Comparison of ENCODE assay signal across 9 cellular contexts in the genomic region with DNA sequence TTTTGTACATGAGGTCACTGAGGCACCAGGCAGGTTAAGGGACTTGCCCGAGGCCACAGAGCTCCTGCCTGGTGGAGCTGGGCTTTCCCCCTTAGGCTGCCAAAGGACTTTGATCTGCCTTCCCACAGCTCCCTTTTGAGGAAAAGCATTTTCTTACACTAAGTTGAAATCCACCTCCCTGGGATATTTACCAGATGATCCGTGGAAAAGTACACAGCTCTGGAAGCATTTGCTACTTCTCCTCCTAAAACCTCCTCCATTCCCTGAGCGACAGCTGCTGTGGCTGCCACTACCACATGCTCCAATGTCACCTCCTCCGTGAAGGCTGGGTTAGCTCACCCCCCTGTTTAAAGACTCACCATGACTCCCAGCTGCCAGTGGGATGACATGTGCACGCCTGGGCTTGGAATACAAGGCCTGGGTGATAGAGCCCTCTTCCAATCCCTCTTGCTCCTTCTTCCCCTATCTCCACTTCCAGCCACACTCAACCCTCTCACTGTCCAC. TPM values are rescaled to one million over a fixed set of nuclear protein-coding genes. Genes with fewer than 3 reads are reported as not detected.
DNase-seq lines count a peak whose midpoint lies in the region; ATAC-seq, FAIRE-seq and TF ChIP-seq lines count a peak whose summit lies in the region.
"Had no signal": no experiment of that assay in that cellular context is flagged by ENCODE, and none has a peak within 500 bp of the region (broad histone marks: within the 10 kb centered on the region; RNA-seq: fewer than 3 reads in every experiment).

No MANE protein-coding gene starts in this region.

- H3K9me3 Mint-ChIP-seq in CD8-positive, alpha-beta memory T cell, result peaks cover 0 to 2% (median 0%) of the 10 kb centered on the region in 5 donors
- no peaks in the 10 kb centered on the region for H3K9me3 Mint-ChIP-seq in activated T-helper 2 cell treated with anti-CD3 and anti-CD28 coated beads, Interferon-gamma antibody, Interleukin-2, Interleukin-4, amounts not matched to agents 10 μg/mL and 5 μg/mL and 100 μg/mL, durations not matched to agents 14 hours and 24 hours and 36 hours

- peak overlapping the region in 5 of 8 donors; percentile 24 to 74 (median 57) for H3K27ac Mint-ChIP-seq in CD8-positive, alpha-beta memory T cell
- no peak overlapping the region for H3K27ac Mint-ChIP-seq in activated T-helper 2 cell treated with anti-CD3 and anti-CD28 coated beads, Interferon-gamma antibody, Interleukin-2, Interleukin-4, amounts not matched to agents 10 μg/mL and 5 μg/mL and 100 μg/mL, durations not matched to agents 14 hours and 24 hours and 36 hours

- no peak for FAIRE-seq in kidney (lab: Jason Lieb, UNC)

- no peak overlapping the region for H3K4me3 ChIP-seq in CD8-positive, alpha-beta memory T cell (ENCODE audit: low read length)
- H3K4me3 ChIP-seq in kidney (ENCODE audit: low read length in 2 of 2), result peak overlapping the region; percentile 11 to 66

- H3K36me3 Mint-ChIP-seq in CD8-positive, alpha-beta memory T cell, result peaks cover 0 to 6% (median 0%) of the 10 kb centered on the region in 3 donors
- peaks cover 2% of the 10 kb centered on the region for H3K36me3 Mint-ChIP-seq in activated T-helper 2 cell treated with anti-CD3 and anti-CD28 coated beads, Interferon-gamma antibody, Interleukin-2, Interleukin-4, amounts not matched to agents 10 μg/mL and 5 μg/mL and 100 μg/mL, durations not matched to agents 14 hours and 24 hours and 36 hours (ENCODE audit: low read depth)

- H3K27ac ChIP-seq in CD8-positive, alpha-beta memory T cell (ENCODE audit: low read depth, low read length), result no peak overlapping the region
- H3K27ac ChIP-seq in kidney (ENCODE audit: low read depth in 2 of 2, low read length in 2 of 2) (peak overlapping the region; percentile 58 to 80), substantia nigra (ENCODE audit: low read depth, low read length, poor library complexity, severe bottlenecking) (peak overlapping the region; percentile 79)
- H3K27ac ChIP-seq: HL-60 had no signal

- ATAC-seq in HG03280 (IDR thresholded peaks at IDR 0.05; ENCODE audit: unreplicated experiment), result no peak

- H3K4me3 Mint-ChIP-seq in CD8-positive, alpha-beta memory T cell, result peak overlapping the region; percentile 13 to 76 (median 56)
- H3K4me3 Mint-ChIP-seq in activated T-helper 2 cell treated with anti-CD3 and anti-CD28 coated beads, Interferon-gamma antibody, Interleukin-2, Interleukin-4, amounts not matched to agents 10 μg/mL and 5 μg/mL and 100 μg/mL, durations not matched to agents 14 hours and 24 hours and 36 hours (ENCODE audit: low read depth), result peak overlapping the region; percentile 72

- H3K27me3 ChIP-seq in CD8-positive, alpha-beta memory T cell (ENCODE audit: insufficient read depth, low read length, poor library complexity, severe bottlenecking), result no peaks in the 10 kb centered on the region

- no peaks in the 10 kb centered on the region for H3K36me3 ChIP-seq in CD8-positive, alpha-beta memory T cell (ENCODE audit: insufficient read depth, low read length)
- no peaks in the 10 kb centered on the region for H3K36me3 ChIP-seq in kidney (ENCODE audit: control insufficient read depth in 1 of 2, insufficient read depth in 2 of 2, low read length in 2 of 2)

- H3K4me1 Mint-ChIP-seq in CD8-positive, alpha-beta memory T cell, result peaks cover 36 to 38% (median 37%) of the 10 kb centered on the region in 3 donors
- peaks cover 33% of the 10 kb centered on the region for H3K4me1 Mint-ChIP-seq in activated T-helper 2 cell treated with anti-CD3 and anti-CD28 coated beads, Interferon-gamma antibody, Interleukin-2, Interleukin-4, amounts not matched to agents 10 μg/mL and 5 μg/mL and 100 μg/mL, durations not matched to agents 14 hours and 24 hours and 36 hours (ENCODE audit: low read depth)

- H3K27me3 Mint-ChIP-seq in CD8-positive, alpha-beta memory T cell, result peaks cover 0 to 1% of the 10 kb centered on the region in 2 donors
- H3K27me3 Mint-ChIP-seq in activated T-helper 2 cell treated with anti-CD3 and anti-CD28 coated beads, Interferon-gamma antibody, Interleukin-2, Interleukin-4, amounts not matched to agents 10 μg/mL and 5 μg/mL and 100 μg/mL, durations not matched to agents 14 hours and 24 hours and 36 hours (ENCODE audit: low read depth), result no peaks in the 10 kb centered on the region

- peak overlapping the region; percentile 19 to 80 for H3K9ac ChIP-seq in kidney (ENCODE audit: low read length in 2 of 2)

- peaks cover 39% of the 10 kb centered on the region for H3K4me1 ChIP-seq in CD8-positive, alpha-beta memory T cell (ENCODE audit: insufficient read depth, low read length)
- peaks cover 23 to 27% of the 10 kb centered on the region in 2 donors for H3K4me1 ChIP-seq in kidney (ENCODE audit: control insufficient read depth in 1 of 2, insufficient read depth in 1 of 2, low read depth in 1 of 2, low read length in 2 of 2)

- H3K9me3 ChIP-seq in CD8-positive, alpha-beta memory T cell (ENCODE audit: low read length), result no peaks in the 10 kb centered on the region
- H3K9me3 ChIP-seq in kidney (ENCODE audit: control insufficient read depth in 1 of 2, low read length in 2 of 2), result no peaks in the 10 kb centered on the region

- no peak for DNase-seq in CD8-positive, alpha-beta memory T cell
- DNase-seq in LoVo (ENCODE audit: low spot score) (peak; percentile 63), kidney (peak; percentile 44), substantia nigra (lab: John Stamatoyannopoulos, UW) (peak in 1 of 49 donors; percentile 18), T-helper 9 cell (no peak), SKM-1 (lab: John Stamatoyannopoulos, UW; ENCODE audit: unreplicated experiment) (no peak)
- DNase-seq in activated T-helper 2 cell treated with anti-CD3 and anti-CD28 coated beads, Interferon-gamma antibody, Interleukin-2, Interleukin-4, amounts not matched to agents 10 μg/mL and 5 μg/mL and 100 μg/mL, durations not matched to agents 14 hours and 24 hours and 36 hours (ENCODE audit: low spot score), result no peak

- intact Hi-C loops in activated T-helper 2 cell treated with anti-CD3 and anti-CD28 coated beads, Interferon-gamma antibody, Interleukin-2, Interleukin-4, amounts not matched to agents 10 μg/mL and 5 μg/mL and 100 μg/mL, durations not matched to agents 14 hours and 24 hours and 36 hours (cut with micrococcal nuclease), result loop anchor here (5.0 to 10.0 kb wide), 2 partner anchors 76 to 144 kb away; no protein-coding TSS in a partner anchor
- intact Hi-C loops in kidney (cut with DNase I), result no loop called here

- POLR2A ChIA-PET in CD8-positive, alpha-beta memory T cell (lab: Charles Lee), result no interaction called here

- CTCF ChIA-PET in CD8-positive, alpha-beta memory T cell (lab: Charles Lee), result no interaction called here

- no peak for TF ChIP-seq CTCF in kidney (IDR thresholded peaks at IDR 0.05; ENCODE audit: borderline replicate concordance, extremely low read depth, insufficient read depth)

RNA-seq across cellular contexts. Expression of a gene that starts 1.2 kb away (rescaled TPM):
- 100 to 1,000 TPM; 174 to 184 TPM for total RNA-seq in CD8-positive, alpha-beta memory T cell
- polyA plus RNA-seq in CD8-positive, alpha-beta memory T cell, result 40.3 TPM
- 141 and 144 TPM in 2 replicates for total RNA-seq in activated T-helper 2 cell treated with anti-CD3 and anti-CD28 coated beads, Interferon-gamma antibody, Interleukin-2, Interleukin-4, amounts not matched to agents 10 μg/mL and 5 μg/mL and 100 μg/mL, durations not matched to agents 14 hours and 24 hours and 36 hours
- total RNA-seq in kidney, result 250 TPM
- 120 TPM for polyA plus RNA-seq in kidney (ENCODE audit: insufficient read depth, low read depth, low replicate concordance)

Comparison
In these comparisons a context has a peak if more than half of its experiments do, and no peak if none do; other contexts are left out.
1. DNase-seq: peak in LoVo (single experiment) and kidney (single experiment); none in CD8-positive, alpha-beta memory T cell (0 of 5), activated T-helper 2 cell treated with anti-CD3 and anti-CD28 coated beads, Interferon-gamma antibody, Interleukin-2, Interleukin-4, amounts not matched to agents 10 μg/mL and 5 μg/mL and 100 μg/mL, durations not matched to agents 14 hours and 24 hours and 36 hours (single experiment), T-helper 9 cell (single experiment) and SKM-1 (single experiment).